In the genomic region with DNA sequence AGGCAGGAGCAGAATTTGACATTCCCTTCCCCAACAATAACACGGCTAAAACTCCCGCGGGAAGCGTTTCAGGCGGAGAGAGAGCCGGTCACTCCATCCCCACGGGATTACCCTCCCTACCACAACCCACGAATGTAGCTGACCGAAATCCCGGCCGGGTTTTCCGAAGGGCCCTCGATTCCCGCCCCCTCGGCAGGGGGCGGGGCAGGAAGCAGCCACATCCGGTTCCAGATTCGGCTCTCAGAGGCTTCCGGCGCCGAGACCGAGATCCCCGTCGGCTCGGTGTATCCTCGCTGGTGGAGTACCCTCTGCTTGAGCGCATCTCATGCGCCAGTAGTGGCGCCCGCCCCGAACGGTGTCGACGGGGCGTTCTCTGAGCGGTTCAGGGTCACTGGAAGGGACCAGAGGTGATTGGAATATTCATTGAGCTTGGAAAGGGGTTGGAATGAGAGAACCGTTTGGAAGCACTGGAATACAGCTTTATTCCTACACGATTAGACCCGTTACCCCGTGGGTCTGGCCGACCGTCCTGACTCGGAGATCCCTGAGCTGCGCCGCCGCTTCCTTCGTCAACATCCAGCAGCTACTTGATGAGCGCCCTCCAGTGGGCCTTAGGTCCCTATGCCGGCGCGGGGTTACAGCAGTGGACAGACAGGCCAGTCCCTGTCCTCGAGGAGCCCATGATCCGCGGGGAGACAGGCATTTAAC, we compare ENCODE assay signal across 8 cellular contexts. TPM values are rescaled to one million over a fixed set of nuclear protein-coding genes. Genes with fewer than 3 reads are reported as not detected.
A peak's percentile ranks its signal among the peaks of the same experiment; 100 is the strongest.
DNase-seq lines count a peak whose midpoint lies in the region; ATAC-seq, FAIRE-seq and TF ChIP-seq lines count a peak whose summit lies in the region.

No MANE protein-coding gene starts in this region.

- under 1% methylated on average over 54 of the region's 54 CpGs for WGBS in HUES64

- no peaks in the 10 kb centered on the region for H3K9me3 Mint-ChIP-seq in mesothelial cell of epicardium

- peaks cover 21% of the 10 kb centered on the region; the same call in 1 of the 2 replicates for H3K36me3 ChIP-seq in HUES64 (ENCODE audit: insufficient read depth, low read length)
- H3K36me3 ChIP-seq in NT2/D1 (ENCODE audit: insufficient read depth, insufficient read length, low read length): peaks cover 21% of the 10 kb centered on the region

- H3K4me1 ChIP-seq in HUES64 (ENCODE audit: insufficient read depth, low read length): no peaks in the 10 kb centered on the region
- H3K4me1 ChIP-seq in NT2/D1 (ENCODE audit: insufficient read depth, insufficient read length): peaks cover 4% of the 10 kb centered on the region

- peak overlapping the region; percentile 99 for H3K4me3 Mint-ChIP-seq in mesothelial cell of epicardium

- DNase-seq in DMS 273 (lab: John Stamatoyannopoulos, UW; ENCODE audit: unreplicated experiment) (peak; percentile 98), NT2/D1 (ENCODE audit: low read depth, low spot score) (no peak), mesothelial cell of epicardium (ENCODE audit: low spot score in 2 of 2, unreplicated experiment in 2 of 2) (peak in 1 of 2 experiments; percentile 85)
- peak; percentile 84 for DNase-seq in activated CD8-positive, alpha-beta memory T cell treated with anti-CD3 and anti-CD28 coated beads, Interleukin-2, amount 50 U/mL, for 24 hours (ENCODE audit: extremely low read depth)
- DNase-seq in stimulated activated CD8-positive, alpha-beta memory T cell treated with anti-CD3 and anti-CD28 coated beads, Interleukin-15, amount 100 ng/mL, for 4 hours (ENCODE audit: low read depth in 2 of 2): peak; percentile 84 to 85

- peak; percentile 55 for FAIRE-seq in endometrium (lab: Jason Lieb, UNC)

- H3K4me3 ChIP-seq in HUES64 (ENCODE audit: low read length): peak overlapping the region; percentile 78
- peak overlapping the region; percentile 88 for H3K4me3 ChIP-seq in NT2/D1 (ENCODE audit: insufficient read length, low read depth)

- H3K27me3 ChIP-seq in HUES64 (ENCODE audit: insufficient read depth, low read length) (no peaks in the 10 kb centered on the region), NT2/D1 (ENCODE audit: insufficient read depth, insufficient read length) (no peaks in the 10 kb centered on the region)

- peaks cover 22% of the 10 kb centered on the region for H3K4me1 Mint-ChIP-seq in mesothelial cell of epicardium

- H3K9ac ChIP-seq in HUES64 (ENCODE audit: low read depth, low read length) (peak overlapping the region; percentile 89), NT2/D1 (ENCODE audit: insufficient read length, low read depth) (peak overlapping the region; percentile 93)

- H3K9me3 ChIP-seq in HUES64 (ENCODE audit: insufficient read depth, low read depth, low read length): no peaks in the 10 kb centered on the region
- H3K9me3 ChIP-seq in NT2/D1 (ENCODE audit: insufficient read depth, low read length): no peaks in the 10 kb centered on the region

- ATAC-seq in GM21515 (IDR thresholded peaks at IDR 0.05; ENCODE audit: unreplicated experiment): peak; percentile 63

- TF ChIP-seq CTCF in mesothelial cell of epicardium (IDR thresholded peaks at IDR 0.05; ENCODE audit: unreplicated experiment): peak; percentile 69

- H3K36me3 Mint-ChIP-seq in mesothelial cell of epicardium: peaks cover 1% of the 10 kb centered on the region

- H3K27me3 Mint-ChIP-seq in mesothelial cell of epicardium (ENCODE audit: low read depth): no peaks in the 10 kb centered on the region

- peak overlapping the region; percentile 99 for H3K27ac ChIP-seq in HUES64 (ENCODE audit: low read depth, low read length)

- peak overlapping the region; percentile 99 for H3K27ac Mint-ChIP-seq in mesothelial cell of epicardium

RNA-seq across cellular contexts. Expression of gene RGL2, which starts 0.6 kb away (rescaled TPM):
- 32.0 TPM for polyA plus RNA-seq in HUES64 (2013, experiment 1 of 2)
- 39.1 TPM for polyA plus RNA-seq in HUES64 (2013, experiment 2 of 2)
- 108 to 113 TPM (median 112 TPM) in 3 replicates for total RNA-seq in mesothelial cell of epicardium

RNA-seq across cellular contexts. Expression of gene PFDN6, which starts 10.0 kb away (rescaled TPM):
- 90.9 TPM for polyA plus RNA-seq in HUES64 (2013, experiment 1 of 2)
- 95.3 TPM for polyA plus RNA-seq in HUES64 (2013, experiment 2 of 2)
- 38.7 to 43.0 TPM (median 39.9 TPM) in 3 replicates for total RNA-seq in mesothelial cell of epicardium

RNA-seq across cellular contexts. Expression of gene WDR46, which starts 10.4 kb away (rescaled TPM):
- polyA plus RNA-seq in HUES64 (2013, experiment 1 of 2): 69.4 TPM
- 54.5 TPM for polyA plus RNA-seq in HUES64 (2013, experiment 2 of 2)
- 46.2 to 53.6 TPM (median 52.0 TPM) in 3 replicates for total RNA-seq in mesothelial cell of epicardium

RNA-seq across cellular contexts. Expression of gene TAPBP, which starts 14.5 kb away (rescaled TPM):
- 9.8 TPM for polyA plus RNA-seq in HUES64 (2013, experiment 1 of 2)
- 14.5 TPM for polyA plus RNA-seq in HUES64 (2013, experiment 2 of 2)
- 62.8 to 68.3 TPM (median 64.4 TPM) in 3 replicates for total RNA-seq in mesothelial cell of epicardium

RNA-seq across cellular contexts. Expression of gene ZBTB22, which starts 18.2 kb away (rescaled TPM):
- polyA plus RNA-seq in HUES64 (2013, experiment 1 of 2): 8.0 TPM
- 13.1 TPM for polyA plus RNA-seq in HUES64 (2013, experiment 2 of 2)
- total RNA-seq in mesothelial cell of epicardium: 33.2 to 36.0 TPM (median 35.8 TPM) in 3 replicates
